In the genomic region with DNA sequence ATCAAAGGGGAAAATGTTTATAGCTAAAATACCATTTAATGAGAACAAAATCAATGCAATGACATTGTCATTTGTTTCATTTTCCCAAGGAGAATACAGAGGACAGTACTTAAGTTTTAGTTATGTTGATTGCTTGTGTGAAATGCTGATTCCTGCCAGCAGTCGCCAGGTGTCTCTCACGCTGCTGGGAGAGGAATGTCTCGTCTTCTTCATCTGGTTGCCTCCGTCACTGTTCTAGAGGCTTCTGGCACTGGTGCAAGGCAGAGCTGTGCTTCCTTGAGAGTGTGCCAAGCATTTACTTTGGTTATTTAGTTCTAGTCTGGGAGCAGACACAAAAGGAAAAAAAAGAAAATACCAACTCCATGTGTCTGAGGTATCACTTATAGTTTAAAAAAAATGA, we compare ENCODE assay signal across 1 cellular context. TPM values are rescaled to one million over a fixed set of nuclear protein-coding genes. Genes with fewer than 3 reads are reported as not detected.
"Had no signal": no experiment of that assay in that cellular context is flagged by ENCODE, and none has a peak within 500 bp of the region (broad histone marks: within the 10 kb centered on the region; RNA-seq: fewer than 3 reads in every experiment).

No MANE protein-coding gene starts in this region.

RNA-seq across cellular contexts. Expression of a gene that starts 45.6 kb away (rescaled TPM):
- polyA plus RNA-seq: naive thymus-derived CD8-positive, alpha-beta T cell had no signal
